Comparison of ENCODE assay signal across 1 cellular context in genomic region chr11:66070604-66071325, GRCh38.
TF ChIP-seq lines count a peak whose summit lies in the region.

No MANE protein-coding gene starts in this region.

TF ChIP-seq in SK-N-SH, 30 proteins besides CTCF, POLR2A, EP300 and RAD21:
- no peak for TF ChIP-seq REST (IDR thresholded peaks at IDR 0.05; ENCODE audit: low read depth, low read length)
- TF ChIP-seq MAX (IDR thresholded peaks at IDR 0.05; ENCODE audit: low read depth): no peak
- TF ChIP-seq PBX3 (IDR thresholded peaks at IDR 0.05): no peak
- no peak for TF ChIP-seq CHD2 (IDR thresholded peaks at IDR 0.05; ENCODE audit: low read length, partially characterized antibody)
- TF ChIP-seq JUND (IDR thresholded peaks at IDR 0.05): no peak
- TF ChIP-seq TAF1 (IDR thresholded peaks at IDR 0.05; ENCODE audit: borderline replicate concordance, low read depth, low read length): no peak
- TF ChIP-seq ZBTB33 (IDR thresholded peaks at IDR 0.05; ENCODE audit: borderline replicate concordance, low read depth): no peak
- TF ChIP-seq SIN3A (IDR thresholded peaks at IDR 0.05; ENCODE audit: borderline replicate concordance, low read depth, low read length): no peak
- TF ChIP-seq FOXJ3 (CRISPR knock-in tag; IDR thresholded peaks at IDR 0.05): no peak
- TF ChIP-seq FOXM1 (IDR thresholded peaks at IDR 0.05; ENCODE audit: low read depth): no peak
- no peak for TF ChIP-seq YY1 (IDR thresholded peaks at IDR 0.05; ENCODE audit: low read depth)
- no peak for TF ChIP-seq RXRA (IDR thresholded peaks at IDR 0.05; ENCODE audit: borderline replicate concordance, low read depth)
- no peak for TF ChIP-seq IRF3 (IDR thresholded peaks at IDR 0.05; ENCODE audit: low read depth, low read length)
